9 cellular contexts compared by ENCODE assay signal in the genomic region with DNA sequence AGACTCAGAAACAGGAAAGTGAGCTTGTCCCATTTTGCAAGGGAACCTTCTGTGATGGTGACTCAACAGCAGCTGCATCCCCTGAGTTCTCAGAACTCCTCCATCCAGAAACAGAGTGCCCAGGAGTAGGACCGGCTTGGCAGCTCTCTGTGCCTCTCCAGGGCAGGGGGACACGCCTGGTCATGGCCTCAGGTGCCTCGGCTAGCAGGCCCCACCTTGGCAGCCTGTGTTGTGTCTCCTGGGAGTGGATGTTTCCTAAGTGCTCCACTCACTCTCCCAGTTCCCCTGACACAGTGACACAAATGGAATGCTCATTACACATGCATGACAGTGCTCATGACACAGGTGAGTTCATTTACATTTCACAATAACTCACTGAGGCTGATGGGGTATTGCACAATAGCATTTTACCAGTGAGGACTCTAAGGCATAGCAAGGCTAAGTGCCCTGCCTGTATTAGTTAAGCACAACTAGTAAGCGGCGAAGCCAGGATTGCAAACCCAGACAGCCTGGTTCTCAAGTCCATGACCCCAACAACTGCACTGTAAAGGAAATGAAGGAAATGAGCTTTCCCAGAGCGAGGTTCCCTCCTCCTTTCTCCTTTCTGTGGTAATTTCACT. TPM values are rescaled to one million over a fixed set of nuclear protein-coding genes. Genes with fewer than 3 reads are reported as not detected.
DNase-seq lines count a peak whose midpoint lies in the region; TF ChIP-seq lines count a peak whose summit lies in the region.
"Had no signal": no experiment of that assay in that cellular context is flagged by ENCODE, and none has a peak within 500 bp of the region (broad histone marks: within the 10 kb centered on the region; RNA-seq: fewer than 3 reads in every experiment).

No MANE protein-coding gene starts in this region.

- TF ChIP-seq CTCF in RWPE1 (conservative IDR thresholded peaks at IDR 0.05; ENCODE audit: low read depth) (no peak), spleen (IDR thresholded peaks at IDR 0.05 in 8 of 11, conservative IDR thresholded peaks at IDR 0.05 in 3 of 11) (no peak)

- H3K4me1 ChIP-seq in spleen, result peaks cover 0 to 9% (median 0%) of the 10 kb centered on the region in 6 donors

- intact Hi-C loops in spleen (cut with DNase I; ENCODE audit: low total_unique reads), result no loop called here

- H3K9me3 ChIP-seq in spleen, result peaks cover 0 to 15% (median 9%) of the 10 kb centered on the region in 8 donors

- peak overlapping the region; percentile 77 for H3K27ac ChIP-seq in RWPE1
- H3K27ac ChIP-seq in spleen, result no peak overlapping the region

- no peaks in the 10 kb centered on the region for H3K36me3 ChIP-seq in spleen

- DNase-seq in Kasumi-1 (lab: John Stamatoyannopoulos, UW), result peak; percentile 30 to 66
- peak; percentile 86 for DNase-seq in RWPE1 (ENCODE audit: low spot score)
- DNase-seq in islet precursor cell, result peak; percentile 87
- DNase-seq in spleen, result peak; percentile 63
- no peak for DNase-seq in GOT3 (lab: John Stamatoyannopoulos, UW)
- no peak for DNase-seq in NCI-H446 treated with DMSO at 0.1 percent for 48 hours (lab: John Stamatoyannopoulos, UW)
- no peak for DNase-seq in activated CD4-positive, alpha-beta T cell treated with anti-CD3 and anti-CD28 coated beads for 48 hours
- DNase-seq: left colon, SW 1271 had no signal

- TF ChIP-seq POLR2A in spleen (IDR thresholded peaks at IDR 0.05), result no peak

- CTCF ChIA-PET in RWPE1 (lab: Yijun Ruan, JAX), result interaction anchor here (0.6 to 1.3 kb wide), 2 partner anchors 34 to 155 kb away, joined by 3 to 4 read pairs; no protein-coding TSS in a partner anchor

- no peaks in the 10 kb centered on the region for H3K27me3 ChIP-seq in spleen (replicated peaks in 1 of 7)

- 37 to 75% (median 67%) methylated on average over 5 to 6 of the region's 6 CpGs for WGBS in spleen, 5 donors

- POLR2A ChIA-PET in RWPE1 (lab: Yijun Ruan, JAX; ENCODE audit: low non-redundant PET), result no interaction called here

- no peak overlapping the region for H3K4me3 ChIP-seq in spleen

RNA-seq across cellular contexts. Expression of gene CALM1, which starts 47.4 kb away (rescaled TPM):
- 100 to 1,000 TPM; 294 to 483 (median 387) TPM for total RNA-seq in spleen
- polyA plus RNA-seq in spleen, result 100 to 1,000 TPM; 188 to 292 (median 256) TPM

Comparison
In these comparisons a context has a peak if more than half of its experiments do, and no peak if none do; other contexts are left out.
1. DNase-seq: peak in Kasumi-1 (2 of 2), RWPE1 (single experiment), islet precursor cell (single experiment) and spleen (single experiment); none in GOT3 (single experiment), NCI-H446 treated with DMSO at 0.1 percent for 48 hours (single experiment) and activated CD4-positive, alpha-beta T cell treated with anti-CD3 and anti-CD28 coated beads for 48 hours (single experiment).